ENCODE assay signal across 21 cellular contexts in genomic region chr12:5887758-5888157, GRCh38. TPM values are rescaled to one million over a fixed set of nuclear protein-coding genes. Genes with fewer than 3 reads are reported as not detected.
A peak's percentile ranks its signal among the peaks of the same experiment; 100 is the strongest.
DNase-seq lines count a peak whose midpoint lies in the region; ATAC-seq and TF ChIP-seq lines count a peak whose summit lies in the region.
"Had no signal": no experiment of that assay in that cellular context is flagged by ENCODE, and none has a peak within 500 bp of the region (broad histone marks: within the 10 kb centered on the region; RNA-seq: fewer than 3 reads in every experiment).

No MANE protein-coding gene starts in this region.

- H3K27me3 Mint-ChIP-seq in activated naive CD4-positive, alpha-beta T cell treated with anti-CD3 and anti-CD28 coated beads, Interleukin-2, amount 50 U/mL, for 24 hours = peaks cover 34% of the 10 kb centered on the region
- H3K27me3 Mint-ChIP-seq in T-helper 17 cell = peaks cover 44% of the 10 kb centered on the region
- H3K27me3 Mint-ChIP-seq in central memory CD8-positive, alpha-beta T cell = peaks cover 67% of the 10 kb centered on the region
- peaks cover 37 to 62% of the 10 kb centered on the region in 2 donors for H3K27me3 Mint-ChIP-seq in stimulated activated naive B cell treated with anti-CD40 and anti-IgM and Interleukin-4, amounts not matched to agents 10 μg/mL and 1 μg/mL and 100 μg/mL, for 72 hours

- POLR2A ChIA-PET in PC-3 (lab: Charles Lee; ENCODE audit: unreplicated experiment) = no interaction called here

- no TSS peak for BruUV-seq in PC-3 (replicated peaks; lab: Mats Ljungman, UMichigan)

- ATAC-seq in T-helper 17 cell (no peak), GM18907 (IDR thresholded peaks at IDR 0.05; ENCODE audit: unreplicated experiment) (no peak), PC-3 (no peak), HG03439 (IDR thresholded peaks at IDR 0.05; ENCODE audit: unreplicated experiment) (no peak)
- ATAC-seq in central memory CD8-positive, alpha-beta T cell (replicated peaks; ENCODE audit: extremely low read depth, poor library complexity, severe bottlenecking) = no peak
- no peak for ATAC-seq in stimulated activated naive B cell treated with anti-CD40 and anti-IgM and Interleukin-4, amounts not matched to agents 10 μg/mL and 1 μg/mL and 100 μg/mL, for 72 hours (replicated peaks)
- ATAC-seq: body of pancreas, gastroesophageal sphincter, GM12878, K562 had no signal

- no peak overlapping the region for H2AFZ ChIP-seq in PC-3 (ENCODE audit: low read length)

- H3K9me3 ChIP-seq in T-helper 17 cell (ENCODE audit: control insufficient read depth, low read length, poor library complexity, severe bottlenecking) (peaks cover 2% of the 10 kb centered on the region), PC-3 (ENCODE audit: low read length) (no peaks in the 10 kb centered on the region)
- H3K9me3 ChIP-seq: body of pancreas, esophagus muscularis mucosa, gastroesophageal sphincter, tibial nerve had no signal

- H3K36me3 Mint-ChIP-seq in activated naive CD4-positive, alpha-beta T cell treated with anti-CD3 and anti-CD28 coated beads, Interleukin-2, amount 50 U/mL, for 24 hours = no peaks in the 10 kb centered on the region
- H3K36me3 Mint-ChIP-seq in T-helper 17 cell (ENCODE audit: low read depth) = no peaks in the 10 kb centered on the region
- no peaks in the 10 kb centered on the region for H3K36me3 Mint-ChIP-seq in central memory CD8-positive, alpha-beta T cell (ENCODE audit: insufficient read depth)
- H3K36me3 Mint-ChIP-seq in stimulated activated naive B cell treated with anti-CD40 and anti-IgM and Interleukin-4, amounts not matched to agents 10 μg/mL and 1 μg/mL and 100 μg/mL, for 72 hours = peaks cover 0 to 5% of the 10 kb centered on the region in 2 donors

- H3K9me3 Mint-ChIP-seq in activated naive CD4-positive, alpha-beta T cell treated with anti-CD3 and anti-CD28 coated beads, Interleukin-2, amount 50 U/mL, for 24 hours = no peaks in the 10 kb centered on the region
- no peaks in the 10 kb centered on the region for H3K9me3 Mint-ChIP-seq in central memory CD8-positive, alpha-beta T cell
- H3K9me3 Mint-ChIP-seq in stimulated activated naive B cell treated with anti-CD40 and anti-IgM and Interleukin-4, amounts not matched to agents 10 μg/mL and 1 μg/mL and 100 μg/mL, for 72 hours = peaks cover 4% of the 10 kb centered on the region in 2 donors

- H4K20me1 ChIP-seq in PC-3 (ENCODE audit: low read length) = no peaks in the 10 kb centered on the region

- no peaks in the 10 kb centered on the region for H3K79me2 ChIP-seq in PC-3 (ENCODE audit: low read length)

- no peak for TF ChIP-seq CTCF in PC-3 (conservative IDR thresholded peaks at IDR 0.05; ENCODE audit: low read depth, low read length)

- peaks cover 15% of the 10 kb centered on the region; the same call in 1 of the 2 replicates for H3K27me3 ChIP-seq in PC-3 (ENCODE audit: low read length)
- H3K27me3 ChIP-seq: body of pancreas, tibial nerve had no signal

- H3K4me3 ChIP-seq in PC-3 (ENCODE audit: low read length) = no peak overlapping the region
- H3K4me3 ChIP-seq: body of pancreas, esophagus muscularis mucosa, gastroesophageal sphincter, GM12878, K562, smooth muscle cell, tibial nerve had no signal

- H3F3A ChIP-seq in PC-3 (ENCODE audit: low read length, unreplicated experiment) = no peaks in the 10 kb centered on the region

- no peaks in the 10 kb centered on the region for H3K36me3 ChIP-seq in PC-3 (ENCODE audit: low read depth, low read length)
- H3K36me3 ChIP-seq: gastroesophageal sphincter, tibial nerve had no signal

- no peak overlapping the region for H3K4me2 ChIP-seq in PC-3 (ENCODE audit: low read length)
- H3K4me2 ChIP-seq: smooth muscle cell had no signal

- H3K27ac ChIP-seq in PC-3 (ENCODE audit: low read length) = no peak overlapping the region
- H3K27ac ChIP-seq: body of pancreas, esophagus muscularis mucosa, gastroesophageal sphincter, tibial nerve had no signal

- H3K9ac ChIP-seq in PC-3 (ENCODE audit: low read length) = no peak overlapping the region

- CTCF ChIA-PET in PC-3 (lab: Charles Lee) = no interaction called here

- intact Hi-C loops in PC-3 (cut with micrococcal nuclease) = no loop called here

- H3K27ac Mint-ChIP-seq in activated naive CD4-positive, alpha-beta T cell treated with anti-CD3 and anti-CD28 coated beads, Interleukin-2, amount 50 U/mL, for 24 hours = no peak overlapping the region
- H3K27ac Mint-ChIP-seq in T-helper 17 cell = no peak overlapping the region
- no peak overlapping the region for H3K27ac Mint-ChIP-seq in central memory CD8-positive, alpha-beta T cell (ENCODE audit: low read depth)
- no peak overlapping the region for H3K27ac Mint-ChIP-seq in stimulated activated naive B cell treated with anti-CD40 and anti-IgM and Interleukin-4, amounts not matched to agents 10 μg/mL and 1 μg/mL and 100 μg/mL, for 72 hours

- peak overlapping the region; percentile 81 for H3K4me3 Mint-ChIP-seq in activated naive CD4-positive, alpha-beta T cell treated with anti-CD3 and anti-CD28 coated beads, Interleukin-2, amount 50 U/mL, for 24 hours
- H3K4me3 Mint-ChIP-seq in T-helper 17 cell = peak overlapping the region; percentile 84
- peak overlapping the region; percentile 45 for H3K4me3 Mint-ChIP-seq in central memory CD8-positive, alpha-beta T cell
- H3K4me3 Mint-ChIP-seq in stimulated activated naive B cell treated with anti-CD40 and anti-IgM and Interleukin-4, amounts not matched to agents 10 μg/mL and 1 μg/mL and 100 μg/mL, for 72 hours = peak overlapping the region; percentile 62 to 66

- peaks cover 14% of the 10 kb centered on the region for H3K4me1 Mint-ChIP-seq in activated naive CD4-positive, alpha-beta T cell treated with anti-CD3 and anti-CD28 coated beads, Interleukin-2, amount 50 U/mL, for 24 hours
- H3K4me1 Mint-ChIP-seq in T-helper 17 cell = peaks cover 6% of the 10 kb centered on the region
- peaks cover 9% of the 10 kb centered on the region for H3K4me1 Mint-ChIP-seq in central memory CD8-positive, alpha-beta T cell
- H3K4me1 Mint-ChIP-seq in stimulated activated naive B cell treated with anti-CD40 and anti-IgM and Interleukin-4, amounts not matched to agents 10 μg/mL and 1 μg/mL and 100 μg/mL, for 72 hours = peaks cover 5 to 11% of the 10 kb centered on the region in 2 donors

- H3K9me2 ChIP-seq in PC-3 (replicated peaks; ENCODE audit: low read length) = no peaks in the 10 kb centered on the region

- DNase-seq in activated naive CD4-positive, alpha-beta T cell treated with anti-CD3 and anti-CD28 coated beads, Interleukin-2, amount 50 U/mL, for 16 hours = no peak
- no peak for DNase-seq in T-helper 17 cell
- no peak for DNase-seq in central memory CD8-positive, alpha-beta T cell (ENCODE audit: low spot score in 2 of 2)
- DNase-seq in stimulated activated naive B cell treated with anti-CD40 and anti-IgM and Interleukin-4, amounts not matched to agents 10 μg/mL and 1 μg/mL and 100 μg/mL, for 72 hours = no peak
- DNase-seq in PC-3 = no peak
- DNase-seq: activated CD4-positive, CD25-positive, alpha-beta regulatory T cell treated with anti-CD3 and anti-CD28 coated beads, Interleukin-2, amount 50 U/mL, for 72 hours; body of pancreas; DMS79; effector memory CD4-positive, alpha-beta T cell; HCEC 1CT; NCI-H526; stimulated activated naive CD4-positive, alpha-beta T cell treated with Interleukin-2 at 50 U/mL for 16 hours had no signal

- H3K4me1 ChIP-seq in PC-3 (ENCODE audit: insufficient read depth, low read length) = no peaks in the 10 kb centered on the region
- H3K4me1 ChIP-seq: body of pancreas, esophagus muscularis mucosa, gastroesophageal sphincter, tibial nerve had no signal

RNA-seq across cellular contexts. Expression of gene ANO2, which starts 57.3 kb away (rescaled TPM):
- total RNA-seq in T-helper 17 cell (under 1 TPM in 1 of 2 donors, not detected in 1; 0.89 TPM), PC-3 (2014; rRNA removed) (not detected in 2 replicates)
- total RNA-seq: GM12878 had no signal
